ENCODE assay signal across 1 cellular context in the genomic region with DNA sequence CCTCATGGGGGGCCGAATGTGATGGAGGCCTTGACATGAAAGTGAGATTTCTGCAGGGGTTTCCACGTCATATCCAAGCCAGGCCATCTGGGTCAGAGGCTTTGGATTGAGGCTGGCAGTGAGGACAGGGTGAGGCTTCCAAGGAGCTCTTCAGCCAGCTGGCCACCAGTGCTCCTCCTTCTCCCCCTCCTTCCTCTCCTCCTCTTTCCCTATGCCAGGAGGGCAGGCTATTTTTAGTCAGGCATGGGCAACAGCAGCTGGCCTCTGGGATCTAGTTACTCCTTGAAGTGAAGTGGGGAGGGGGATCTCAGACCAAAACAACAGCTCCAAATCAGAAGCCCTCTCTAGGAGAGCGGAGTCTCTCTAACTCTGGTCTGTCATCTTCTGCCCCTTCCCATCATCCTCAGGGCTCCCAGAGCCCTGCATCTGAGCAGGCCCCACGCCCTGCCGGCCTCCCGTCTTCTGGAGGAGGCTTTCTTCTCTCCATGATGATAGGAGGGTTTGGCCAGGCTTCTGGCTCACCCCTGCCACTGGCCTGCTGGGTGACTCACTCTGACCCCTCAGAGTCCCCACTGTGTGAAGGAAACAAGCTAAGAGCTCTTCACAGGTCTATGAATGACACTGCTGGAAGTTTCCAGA.
TF ChIP-seq lines count a peak whose summit lies in the region.

No MANE protein-coding gene starts in this region.

TF ChIP-seq in GM12878, 131 proteins besides CTCF, POLR2A, EP300 and RAD21:
- TF ChIP-seq, protein P1, sequence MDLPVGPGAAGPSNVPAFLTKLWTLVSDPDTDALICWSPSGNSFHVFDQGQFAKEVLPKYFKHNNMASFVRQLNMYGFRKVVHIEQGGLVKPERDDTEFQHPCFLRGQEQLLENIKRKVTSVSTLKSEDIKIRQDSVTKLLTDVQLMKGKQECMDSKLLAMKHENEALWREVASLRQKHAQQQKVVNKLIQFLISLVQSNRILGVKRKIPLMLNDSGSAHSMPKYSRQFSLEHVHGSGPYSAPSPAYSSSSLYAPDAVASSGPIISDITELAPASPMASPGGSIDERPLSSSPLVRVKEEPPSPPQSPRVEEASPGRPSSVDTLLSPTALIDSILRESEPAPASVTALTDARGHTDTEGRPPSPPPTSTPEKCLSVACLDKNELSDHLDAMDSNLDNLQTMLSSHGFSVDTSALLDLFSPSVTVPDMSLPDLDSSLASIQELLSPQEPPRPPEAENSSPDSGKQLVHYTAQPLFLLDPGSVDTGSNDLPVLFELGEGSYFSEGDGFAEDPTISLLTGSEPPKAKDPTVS (IDR thresholded peaks at IDR 0.05; ENCODE audit: low read depth, low read length) = 0 out of 2 replicates have a peak, but pooled peaks have one; percentile 22
- TF ChIP-seq, protein P2, sequence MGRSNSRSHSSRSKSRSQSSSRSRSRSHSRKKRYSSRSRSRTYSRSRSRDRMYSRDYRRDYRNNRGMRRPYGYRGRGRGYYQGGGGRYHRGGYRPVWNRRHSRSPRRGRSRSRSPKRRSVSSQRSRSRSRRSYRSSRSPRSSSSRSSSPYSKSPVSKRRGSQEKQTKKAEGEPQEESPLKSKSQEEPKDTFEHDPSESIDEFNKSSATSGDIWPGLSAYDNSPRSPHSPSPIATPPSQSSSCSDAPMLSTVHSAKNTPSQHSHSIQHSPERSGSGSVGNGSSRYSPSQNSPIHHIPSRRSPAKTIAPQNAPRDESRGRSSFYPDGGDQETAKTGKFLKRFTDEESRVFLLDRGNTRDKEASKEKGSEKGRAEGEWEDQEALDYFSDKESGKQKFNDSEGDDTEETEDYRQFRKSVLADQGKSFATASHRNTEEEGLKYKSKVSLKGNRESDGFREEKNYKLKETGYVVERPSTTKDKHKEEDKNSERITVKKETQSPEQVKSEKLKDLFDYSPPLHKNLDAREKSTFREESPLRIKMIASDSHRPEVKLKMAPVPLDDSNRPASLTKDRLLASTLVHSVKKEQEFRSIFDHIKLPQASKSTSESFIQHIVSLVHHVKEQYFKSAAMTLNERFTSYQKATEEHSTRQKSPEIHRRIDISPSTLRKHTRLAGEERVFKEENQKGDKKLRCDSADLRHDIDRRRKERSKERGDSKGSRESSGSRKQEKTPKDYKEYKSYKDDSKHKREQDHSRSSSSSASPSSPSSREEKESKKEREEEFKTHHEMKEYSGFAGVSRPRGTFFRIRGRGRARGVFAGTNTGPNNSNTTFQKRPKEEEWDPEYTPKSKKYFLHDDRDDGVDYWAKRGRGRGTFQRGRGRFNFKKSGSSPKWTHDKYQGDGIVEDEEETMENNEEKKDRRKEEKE (IDR thresholded peaks at IDR 0.05) = no peak
TF ChIP-seq in GM12878: peak in this region for 1.
